24 cellular contexts compared by ENCODE assay signal in genomic region chr10:129343141-129343540, GRCh38.
"Had no signal": no experiment of that assay in that cellular context is flagged by ENCODE, and none has a peak within 500 bp of the region (broad histone marks: within the 10 kb centered on the region; RNA-seq: fewer than 3 reads in every experiment).

No MANE protein-coding gene starts in this region.

- H3K4me1 ChIP-seq: left lung, parathyroid adenoma, psoas muscle, right lobe of liver, tibial nerve, upper lobe of right lung had no signal

- H3K4me1 Mint-ChIP-seq: mesothelial cell of epicardium; naive B cell; natural killer cell; neural progenitor cell; stimulated activated naive B cell treated with anti-CD40 and anti-IgM and Interleukin-4, amounts not matched to agents 10 μg/mL and 1 μg/mL and 100 μg/mL, for 72 hours had no signal

- H3K79me2 ChIP-seq: parathyroid adenoma had no signal

- H3K27ac Mint-ChIP-seq: mesothelial cell of epicardium; naive B cell; natural killer cell; nephron progenitor cell; neural progenitor cell; stimulated activated naive B cell treated with anti-CD40 and anti-IgM and Interleukin-4, amounts not matched to agents 10 μg/mL and 1 μg/mL and 100 μg/mL, for 72 hours; stimulated activated naive CD8-positive, alpha-beta T cell treated with anti-CD3 and anti-CD28 coated beads, Interleukin-15, Interleukin-2, amounts not matched to agents 100 ng/mL and 50 ng/mL, for 24 hours had no signal

- H3K9me3 Mint-ChIP-seq: mesothelial cell of epicardium; natural killer cell; nephron progenitor cell; neural progenitor cell; stimulated activated naive B cell treated with anti-CD40 and anti-IgM and Interleukin-4, amounts not matched to agents 10 μg/mL and 1 μg/mL and 100 μg/mL, for 72 hours; stimulated activated naive CD8-positive, alpha-beta T cell treated with anti-CD3 and anti-CD28 coated beads, Interleukin-15, Interleukin-2, amounts not matched to agents 100 ng/mL and 50 ng/mL, for 24 hours had no signal

- H3K4me3 ChIP-seq: left lung, lung, neural progenitor cell, psoas muscle, right lobe of liver, smooth muscle cell, tibial nerve, upper lobe of right lung had no signal

- H3K9me3 ChIP-seq: psoas muscle, right lobe of liver, tibial nerve, upper lobe of right lung had no signal

- H3K27ac ChIP-seq: left lung, neural progenitor cell, parathyroid adenoma, psoas muscle, right lobe of liver, tibial nerve, upper lobe of right lung had no signal

- ATAC-seq: left colon; left lung; natural killer cell; psoas muscle; right lobe of liver; stimulated activated naive B cell treated with anti-CD40 and anti-IgM and Interleukin-4, amounts not matched to agents 10 μg/mL and 1 μg/mL and 100 μg/mL, for 72 hours; upper lobe of right lung had no signal

- H3K4me3 Mint-ChIP-seq: mesothelial cell of epicardium; naive B cell; natural killer cell; nephron progenitor cell; neural progenitor cell; stimulated activated naive B cell treated with anti-CD40 and anti-IgM and Interleukin-4, amounts not matched to agents 10 μg/mL and 1 μg/mL and 100 μg/mL, for 72 hours; stimulated activated naive CD8-positive, alpha-beta T cell treated with anti-CD3 and anti-CD28 coated beads, Interleukin-15, Interleukin-2, amounts not matched to agents 100 ng/mL and 50 ng/mL, for 24 hours had no signal

- H3K4me2 ChIP-seq: neural progenitor cell, smooth muscle cell had no signal

- H3K9ac ChIP-seq: neural progenitor cell, parathyroid adenoma had no signal

- H3K27me3 ChIP-seq: neural progenitor cell, right lobe of liver, tibial nerve, upper lobe of right lung had no signal

- H2AFZ ChIP-seq: neural progenitor cell, parathyroid adenoma had no signal

- DNase-seq: hippocampal formation; kidney; left colon; left lung; mesendoderm; naive B cell; natural killer cell; nephron progenitor cell; psoas muscle; right lobe of liver; stimulated activated CD4-positive, alpha-beta T cell treated with anti-CD3 and anti-CD28 coated beads, Interleukin-1b, Interleukin-23, amount 100 ng/mL, for 48 hours; stimulated activated CD4-positive, alpha-beta T cell treated with anti-CD3 and anti-CD28 coated beads, Interleukin-2, amount 100 ng/mL, for 48 hours; stimulated activated CD4-positive, alpha-beta T cell treated with anti-CD3 and anti-CD28 coated beads, Interleukin-4, amount 100 ng/mL, for 4 hours; stimulated activated CD8-positive, alpha-beta memory T cell treated with anti-CD3 and anti-CD28 coated beads, Interleukin-4, amount 100 ng/mL, for 48 hours; stimulated activated naive B cell treated with anti-CD40 and anti-IgM and Interleukin-4, amounts not matched to agents 10 μg/mL and 1 μg/mL and 100 μg/mL, for 72 hours; substantia nigra; upper lobe of right lung had no signal

- H3K36me3 ChIP-seq: left lung, neural progenitor cell, right lobe of liver, tibial nerve, upper lobe of right lung had no signal
